In the genomic region with DNA sequence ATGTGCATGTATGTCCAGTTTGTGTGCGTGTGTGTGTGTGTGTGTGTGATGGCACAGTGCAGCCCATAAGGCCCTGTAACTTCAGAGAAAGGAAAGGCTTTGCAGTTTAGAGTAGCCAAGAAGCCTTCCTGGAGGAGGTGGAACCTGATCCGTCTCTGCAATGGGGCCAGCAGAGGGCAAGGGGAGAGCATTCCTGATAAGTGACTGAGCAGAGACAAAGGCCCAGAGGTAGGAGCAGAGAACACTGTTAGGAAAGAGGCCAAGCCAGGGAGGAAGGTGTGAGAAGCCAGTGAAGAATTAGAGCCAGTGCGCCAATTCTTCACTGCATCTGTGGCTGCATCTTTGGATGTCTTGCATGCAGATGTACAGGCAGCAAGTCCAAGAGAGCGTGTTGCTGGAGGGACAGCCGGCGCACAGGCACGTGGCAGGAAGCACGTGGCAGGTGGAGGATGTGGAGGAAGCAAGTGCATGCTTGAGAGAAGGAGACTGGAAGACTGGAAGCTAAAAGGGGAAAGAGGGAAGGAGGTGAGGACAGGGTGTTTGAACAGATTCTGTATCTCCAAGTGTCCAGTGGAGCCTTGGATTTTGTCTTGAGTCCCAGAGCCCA, we compare ENCODE assay signal across 1 cellular context.
TF ChIP-seq lines count a peak whose summit lies in the region.

No MANE protein-coding gene starts in this region.

TF ChIP-seq in GM23338, 12 proteins besides CTCF, POLR2A, EP300 and RAD21:
- TF ChIP-seq, protein P1, sequence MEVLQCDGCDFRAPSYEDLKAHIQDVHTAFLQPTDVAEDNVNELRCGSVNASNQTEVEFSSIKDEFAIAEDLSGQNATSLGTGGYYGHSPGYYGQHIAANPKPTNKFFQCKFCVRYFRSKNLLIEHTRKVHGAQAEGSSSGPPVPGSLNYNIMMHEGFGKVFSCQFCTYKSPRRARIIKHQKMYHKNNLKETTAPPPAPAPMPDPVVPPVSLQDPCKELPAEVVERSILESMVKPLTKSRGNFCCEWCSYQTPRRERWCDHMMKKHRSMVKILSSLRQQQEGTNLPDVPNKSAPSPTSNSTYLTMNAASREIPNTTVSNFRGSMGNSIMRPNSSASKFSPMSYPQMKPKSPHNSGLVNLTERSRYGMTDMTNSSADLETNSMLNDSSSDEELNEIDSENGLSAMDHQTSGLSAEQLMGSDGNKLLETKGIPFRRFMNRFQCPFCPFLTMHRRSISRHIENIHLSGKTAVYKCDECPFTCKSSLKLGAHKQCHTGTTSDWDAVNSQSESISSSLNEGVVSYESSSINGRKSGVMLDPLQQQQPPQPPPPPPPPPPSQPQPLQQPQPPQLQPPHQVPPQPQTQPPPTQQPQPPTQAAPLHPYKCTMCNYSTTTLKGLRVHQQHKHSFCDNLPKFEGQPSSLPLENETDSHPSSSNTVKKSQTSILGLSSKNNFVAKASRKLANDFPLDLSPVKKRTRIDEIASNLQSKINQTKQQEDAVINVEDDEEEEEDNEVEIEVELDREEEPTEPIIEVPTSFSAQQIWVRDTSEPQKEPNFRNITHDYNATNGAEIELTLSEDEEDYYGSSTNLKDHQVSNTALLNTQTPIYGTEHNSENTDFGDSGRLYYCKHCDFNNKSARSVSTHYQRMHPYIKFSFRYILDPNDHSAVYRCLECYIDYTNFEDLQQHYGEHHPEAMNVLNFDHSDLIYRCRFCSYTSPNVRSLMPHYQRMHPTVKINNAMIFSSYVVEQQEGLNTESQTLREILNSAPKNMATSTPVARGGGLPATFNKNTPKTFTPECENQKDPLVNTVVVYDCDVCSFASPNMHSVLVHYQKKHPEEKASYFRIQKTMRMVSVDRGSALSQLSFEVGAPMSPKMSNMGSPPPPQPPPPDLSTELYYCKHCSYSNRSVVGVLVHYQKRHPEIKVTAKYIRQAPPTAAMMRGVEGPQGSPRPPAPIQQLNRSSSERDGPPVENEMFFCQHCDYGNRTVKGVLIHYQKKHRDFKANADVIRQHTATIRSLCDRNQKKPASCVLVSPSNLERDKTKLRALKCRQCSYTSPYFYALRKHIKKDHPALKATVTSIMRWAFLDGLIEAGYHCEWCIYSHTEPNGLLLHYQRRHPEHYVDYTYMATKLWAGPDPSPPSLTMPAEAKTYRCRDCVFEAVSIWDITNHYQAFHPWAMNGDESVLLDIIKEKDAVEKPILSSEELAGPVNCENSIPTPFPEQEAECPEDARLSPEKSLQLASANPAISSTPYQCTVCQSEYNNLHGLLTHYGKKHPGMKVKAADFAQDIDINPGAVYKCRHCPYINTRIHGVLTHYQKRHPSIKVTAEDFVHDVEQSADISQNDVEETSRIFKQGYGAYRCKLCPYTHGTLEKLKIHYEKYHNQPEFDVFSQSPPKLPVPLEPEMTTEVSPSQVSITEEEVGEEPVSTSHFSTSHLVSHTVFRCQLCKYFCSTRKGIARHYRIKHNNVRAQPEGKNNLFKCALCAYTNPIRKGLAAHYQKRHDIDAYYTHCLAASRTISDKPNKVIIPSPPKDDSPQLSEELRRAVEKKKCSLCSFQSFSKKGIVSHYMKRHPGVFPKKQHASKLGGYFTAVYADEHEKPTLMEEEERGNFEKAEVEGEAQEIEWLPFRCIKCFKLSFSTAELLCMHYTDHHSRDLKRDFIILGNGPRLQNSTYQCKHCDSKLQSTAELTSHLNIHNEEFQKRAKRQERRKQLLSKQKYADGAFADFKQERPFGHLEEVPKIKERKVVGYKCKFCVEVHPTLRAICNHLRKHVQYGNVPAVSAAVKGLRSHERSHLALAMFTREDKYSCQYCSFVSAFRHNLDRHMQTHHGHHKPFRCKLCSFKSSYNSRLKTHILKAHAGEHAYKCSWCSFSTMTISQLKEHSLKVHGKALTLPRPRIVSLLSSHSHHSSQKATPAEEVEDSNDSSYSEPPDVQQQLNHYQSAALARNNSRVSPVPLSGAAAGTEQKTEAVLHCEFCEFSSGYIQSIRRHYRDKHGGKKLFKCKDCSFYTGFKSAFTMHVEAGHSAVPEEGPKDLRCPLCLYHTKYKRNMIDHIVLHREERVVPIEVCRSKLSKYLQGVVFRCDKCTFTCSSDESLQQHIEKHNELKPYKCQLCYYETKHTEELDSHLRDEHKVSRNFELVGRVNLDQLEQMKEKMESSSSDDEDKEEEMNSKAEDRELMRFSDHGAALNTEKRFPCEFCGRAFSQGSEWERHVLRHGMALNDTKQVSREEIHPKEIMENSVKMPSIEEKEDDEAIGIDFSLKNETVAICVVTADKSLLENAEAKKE (CRISPR knock-in tag; IDR thresholded peaks at IDR 0.05) = no peak
- TF ChIP-seq EZH2 (IDR thresholded peaks at IDR 0.05; ENCODE audit: low read depth, unreplicated experiment) (no peak), JUNB (IDR thresholded peaks at IDR 0.05; ENCODE audit: unreplicated experiment) (no peak), POLR2AphosphoS5 (IDR thresholded peaks at IDR 0.05; ENCODE audit: low read depth) (no peak), EZH2phosphoT487 (IDR thresholded peaks at IDR 0.05; ENCODE audit: unreplicated experiment) (no peak), NANOG (IDR thresholded peaks at IDR 0.05; ENCODE audit: borderline replicate concordance) (no peak)
- TF ChIP-seq, protein P2, sequence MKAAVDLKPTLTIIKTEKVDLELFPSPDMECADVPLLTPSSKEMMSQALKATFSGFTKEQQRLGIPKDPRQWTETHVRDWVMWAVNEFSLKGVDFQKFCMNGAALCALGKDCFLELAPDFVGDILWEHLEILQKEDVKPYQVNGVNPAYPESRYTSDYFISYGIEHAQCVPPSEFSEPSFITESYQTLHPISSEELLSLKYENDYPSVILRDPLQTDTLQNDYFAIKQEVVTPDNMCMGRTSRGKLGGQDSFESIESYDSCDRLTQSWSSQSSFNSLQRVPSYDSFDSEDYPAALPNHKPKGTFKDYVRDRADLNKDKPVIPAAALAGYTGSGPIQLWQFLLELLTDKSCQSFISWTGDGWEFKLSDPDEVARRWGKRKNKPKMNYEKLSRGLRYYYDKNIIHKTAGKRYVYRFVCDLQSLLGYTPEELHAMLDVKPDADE (IDR thresholded peaks at IDR 0.05) = no peak
- TF ChIP-seq, protein P3, sequence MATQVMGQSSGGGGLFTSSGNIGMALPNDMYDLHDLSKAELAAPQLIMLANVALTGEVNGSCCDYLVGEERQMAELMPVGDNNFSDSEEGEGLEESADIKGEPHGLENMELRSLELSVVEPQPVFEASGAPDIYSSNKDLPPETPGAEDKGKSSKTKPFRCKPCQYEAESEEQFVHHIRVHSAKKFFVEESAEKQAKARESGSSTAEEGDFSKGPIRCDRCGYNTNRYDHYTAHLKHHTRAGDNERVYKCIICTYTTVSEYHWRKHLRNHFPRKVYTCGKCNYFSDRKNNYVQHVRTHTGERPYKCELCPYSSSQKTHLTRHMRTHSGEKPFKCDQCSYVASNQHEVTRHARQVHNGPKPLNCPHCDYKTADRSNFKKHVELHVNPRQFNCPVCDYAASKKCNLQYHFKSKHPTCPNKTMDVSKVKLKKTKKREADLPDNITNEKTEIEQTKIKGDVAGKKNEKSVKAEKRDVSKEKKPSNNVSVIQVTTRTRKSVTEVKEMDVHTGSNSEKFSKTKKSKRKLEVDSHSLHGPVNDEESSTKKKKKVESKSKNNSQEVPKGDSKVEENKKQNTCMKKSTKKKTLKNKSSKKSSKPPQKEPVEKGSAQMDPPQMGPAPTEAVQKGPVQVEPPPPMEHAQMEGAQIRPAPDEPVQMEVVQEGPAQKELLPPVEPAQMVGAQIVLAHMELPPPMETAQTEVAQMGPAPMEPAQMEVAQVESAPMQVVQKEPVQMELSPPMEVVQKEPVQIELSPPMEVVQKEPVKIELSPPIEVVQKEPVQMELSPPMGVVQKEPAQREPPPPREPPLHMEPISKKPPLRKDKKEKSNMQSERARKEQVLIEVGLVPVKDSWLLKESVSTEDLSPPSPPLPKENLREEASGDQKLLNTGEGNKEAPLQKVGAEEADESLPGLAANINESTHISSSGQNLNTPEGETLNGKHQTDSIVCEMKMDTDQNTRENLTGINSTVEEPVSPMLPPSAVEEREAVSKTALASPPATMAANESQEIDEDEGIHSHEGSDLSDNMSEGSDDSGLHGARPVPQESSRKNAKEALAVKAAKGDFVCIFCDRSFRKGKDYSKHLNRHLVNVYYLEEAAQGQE (IDR thresholded peaks at IDR 0.05; ENCODE audit: unreplicated experiment) = no peak
